In genomic region chr13:41954226-41954625, GRCh38 we compare ENCODE assay signal across 14 cellular contexts. TPM values are rescaled to one million over a fixed set of nuclear protein-coding genes. Genes with fewer than 3 reads are reported as not detected.
DNase-seq lines count a peak whose midpoint lies in the region; ATAC-seq and FAIRE-seq lines count a peak whose summit lies in the region.
"Had no signal": no experiment of that assay in that cellular context is flagged by ENCODE, and none has a peak within 500 bp of the region (broad histone marks: within the 10 kb centered on the region; RNA-seq: fewer than 3 reads in every experiment).

No MANE protein-coding gene starts in this region.

- FAIRE-seq in GM19239 (lab: Jason Lieb, UNC) (peak; percentile 51), small intestine (lab: Jason Lieb, UNC) (no peak)
- FAIRE-seq: A549, GM12878 had no signal

- no peak for DNase-seq in activated naive CD4-positive, alpha-beta T cell treated with anti-CD3 and anti-CD28 coated beads, Interleukin-2, amount 10 ng/mL, durations not matched to agents 7 days and 5 days
- no peak for DNase-seq in GM19239 (ENCODE audit: insufficient read length, low spot score)
- no peak for DNase-seq in naive B cell
- DNase-seq in islet precursor cell = no peak
- no peak for DNase-seq in small intestine
- DNase-seq: BE2C, H7 had no signal

- H3K9me3 Mint-ChIP-seq in activated naive CD4-positive, alpha-beta T cell treated with anti-CD3 and anti-CD28 coated beads, Interleukin-2, amount 50 U/mL, for 24 hours = no peaks in the 10 kb centered on the region
- no peaks in the 10 kb centered on the region for H3K9me3 Mint-ChIP-seq in activated naive CD4-positive, alpha-beta T cell treated with anti-CD3 and anti-CD28 coated beads, Interleukin-2, amount 10 ng/mL, durations not matched to agents 7 days and 5 days
- no peaks in the 10 kb centered on the region for H3K9me3 Mint-ChIP-seq in naive B cell
- H3K9me3 Mint-ChIP-seq: GM23338 had no signal

- H3K27ac Mint-ChIP-seq in activated naive CD4-positive, alpha-beta T cell treated with anti-CD3 and anti-CD28 coated beads, Interleukin-2, amount 50 U/mL, for 24 hours = peak overlapping the region; percentile 0
- no peak overlapping the region for H3K27ac Mint-ChIP-seq in activated naive CD4-positive, alpha-beta T cell treated with anti-CD3 and anti-CD28 coated beads, Interleukin-2, amount 10 ng/mL, durations not matched to agents 7 days and 5 days
- peak overlapping the region in 4 of 6 donors; percentile 0 to 16 (median 10) for H3K27ac Mint-ChIP-seq in naive B cell
- H3K27ac Mint-ChIP-seq: GM23338 had no signal

- ATAC-seq in naive B cell (ENCODE audit: low read depth in 2 of 2) = no peak
- ATAC-seq in GM18867 (IDR thresholded peaks at IDR 0.05; ENCODE audit: unreplicated experiment) = no peak
- ATAC-seq: A549, GM12878, GM23338 had no signal

- peaks cover 49% of the 10 kb centered on the region for H3K4me1 Mint-ChIP-seq in activated naive CD4-positive, alpha-beta T cell treated with anti-CD3 and anti-CD28 coated beads, Interleukin-2, amount 50 U/mL, for 24 hours
- peaks cover 11% of the 10 kb centered on the region for H3K4me1 Mint-ChIP-seq in activated naive CD4-positive, alpha-beta T cell treated with anti-CD3 and anti-CD28 coated beads, Interleukin-2, amount 10 ng/mL, durations not matched to agents 7 days and 5 days
- peaks cover 12 to 26% (median 17%) of the 10 kb centered on the region in 3 donors for H3K4me1 Mint-ChIP-seq in naive B cell

- CTCF ChIA-PET in activated naive CD4-positive, alpha-beta T cell treated with anti-CD3 and anti-CD28 coated beads, Interleukin-2, amount 10 ng/mL, durations not matched to agents 7 days and 5 days (lab: Charles Lee) = no interaction called here

- no peak overlapping the region for H3K27ac ChIP-seq in small intestine (ENCODE audit: low read depth in 1 of 2, low read length in 1 of 2)
- H3K27ac ChIP-seq: A549, C4-2B, HL-60 had no signal

- no peaks in the 10 kb centered on the region for H3K27me3 ChIP-seq in small intestine (ENCODE audit: control insufficient read depth in 2 of 2, insufficient read depth in 2 of 2, low read length in 2 of 2)
- H3K27me3 ChIP-seq: BE2C had no signal

- H3K9me3 ChIP-seq in small intestine (ENCODE audit: control insufficient read depth, low read depth) = no peaks in the 10 kb centered on the region
- H3K9me3 ChIP-seq: A549, BE2C had no signal

- 94 to 99% (median 95%) methylated on average over 1 of the region's 1 CpG for WGBS in small intestine, 3 donors

- H3K4me3 ChIP-seq in small intestine (ENCODE audit: low read depth in 1 of 2, low read length in 2 of 2) = no peak overlapping the region
- H3K4me3 ChIP-seq: A549, GM12878, GM23338 had no signal

- no peaks in the 10 kb centered on the region for H3K36me3 ChIP-seq in small intestine (ENCODE audit: control insufficient read depth in 2 of 2, insufficient read depth in 2 of 2, low read length in 2 of 2)
- H3K36me3 ChIP-seq: BE2C had no signal

- H3K4me3 Mint-ChIP-seq in activated naive CD4-positive, alpha-beta T cell treated with anti-CD3 and anti-CD28 coated beads, Interleukin-2, amount 50 U/mL, for 24 hours = no peak overlapping the region
- H3K4me3 Mint-ChIP-seq in activated naive CD4-positive, alpha-beta T cell treated with anti-CD3 and anti-CD28 coated beads, Interleukin-2, amount 10 ng/mL, durations not matched to agents 7 days and 5 days = no peak overlapping the region
- H3K4me3 Mint-ChIP-seq in naive B cell = no peak overlapping the region
- H3K4me3 Mint-ChIP-seq: GM23338 had no signal

- H3K4me1 ChIP-seq in small intestine (ENCODE audit: control insufficient read depth in 2 of 2, insufficient read depth in 1 of 2, low read depth in 1 of 2, low read length in 1 of 2) = peaks cover 0 to 2% of the 10 kb centered on the region in 2 donors
- H3K4me1 ChIP-seq: BE2C had no signal

- H3K36me3 Mint-ChIP-seq in activated naive CD4-positive, alpha-beta T cell treated with anti-CD3 and anti-CD28 coated beads, Interleukin-2, amount 50 U/mL, for 24 hours = peaks cover 11% of the 10 kb centered on the region
- peaks cover 10% of the 10 kb centered on the region for H3K36me3 Mint-ChIP-seq in activated naive CD4-positive, alpha-beta T cell treated with anti-CD3 and anti-CD28 coated beads, Interleukin-2, amount 10 ng/mL, durations not matched to agents 7 days and 5 days
- no peaks in the 10 kb centered on the region for H3K36me3 Mint-ChIP-seq in naive B cell

- H3K27me3 Mint-ChIP-seq in activated naive CD4-positive, alpha-beta T cell treated with anti-CD3 and anti-CD28 coated beads, Interleukin-2, amount 50 U/mL, for 24 hours = no peaks in the 10 kb centered on the region
- H3K27me3 Mint-ChIP-seq in activated naive CD4-positive, alpha-beta T cell treated with anti-CD3 and anti-CD28 coated beads, Interleukin-2, amount 10 ng/mL, durations not matched to agents 7 days and 5 days = no peaks in the 10 kb centered on the region
- no peaks in the 10 kb centered on the region for H3K27me3 Mint-ChIP-seq in naive B cell

RNA-seq across cellular contexts. Expression of gene VWA8, which starts 6.7 kb away (rescaled TPM):
- polyA plus RNA-seq in naive B cell (ENCODE audit: low read depth in 6 of 6) (1 to 10 TPM in 5 of 6 donors, under 1 TPM in 1; 0.91 to 6.2 (median 3.5) TPM), small intestine (1 to 10 TPM; 3.8 to 6.3 (median 5.8) TPM)
